10 cellular contexts compared by ENCODE assay signal in genomic region chr7:159026271-159027047, GRCh38.
DNase-seq lines count a peak whose midpoint lies in the region; ATAC-seq, FAIRE-seq and TF ChIP-seq lines count a peak whose summit lies in the region.
"Had no signal": no experiment of that assay in that cellular context is flagged by ENCODE, and none has a peak within 500 bp of the region (broad histone marks: within the 10 kb centered on the region; RNA-seq: fewer than 3 reads in every experiment).

No MANE protein-coding gene starts in this region.

- intact Hi-C loops in sigmoid colon (cut with DNase I) = no loop called here
- intact Hi-C loops in aorta (cut with DNase I) = no loop called here

- H2BK5ac ChIP-seq in H1 (ENCODE audit: low read depth, low read length) = no peak overlapping the region

- H3K9ac ChIP-seq in H1 (replicated peaks in 1 of 4; ENCODE audit: extremely low read depth in 1 of 4, low read depth in 3 of 4, low read length in 3 of 4) = no peak overlapping the region

- no peak overlapping the region for H2BK120ac ChIP-seq in H1 (replicated peaks; ENCODE audit: low read depth, low read length)

- WGBS in H1 (ENCODE audit: extremely low coverage in 1 of 2, insufficient coverage in 1 of 2, insufficient read length in 1 of 2, insufficient replicate concordance in 2 of 2, low coverage in 1 of 2, low lambda C conversion rate in 2 of 2, missing lambda C conversion rate in 1 of 2), 2 experiments = 78% methylated on average over 33 of the region's 33 CpGs; no CpG with 5 or more reads in 1 of the 2 experiments
- WGBS in sigmoid colon, 2 donors = 67 to 69% methylated on average over 33 of the region's 33 CpGs
- 85 to 88% methylated on average over 33 of the region's 33 CpGs for WGBS in aorta, 2 donors

- DNase-seq in activated T-cell treated with anti-CD3 and anti-CD28 coated beads for 48 hours (ENCODE audit: low read depth) (peak; percentile 9), activated T-cell treated with anti-CD3 and anti-CD28 coated beads for 4 hours (no peak), H1 (ENCODE audit: low read depth in 1 of 2, low spot score in 2 of 2) (no peak), sigmoid colon (peak; percentile 67), pons (ENCODE audit: low spot score) (no peak), NCI-H2227 treated with DMSO at 0.1 percent for 48 hours (lab: John Stamatoyannopoulos, UW) (no peak), aorta (no peak)
- peak; percentile 53 for DNase-seq in activated CD8-positive, alpha-beta memory T cell treated with anti-CD3 and anti-CD28 coated beads, Interleukin-2, amount 50 U/mL, for 48 hours
- DNase-seq: NCI-H446 had no signal

- H3K27me3 ChIP-seq in H1 (replicated peaks in 1 of 4; ENCODE audit: control insufficient read depth in 3 of 4, extremely low read depth in 1 of 4, insufficient read depth in 3 of 4, low read length in 3 of 4) = peaks cover 0 to 3% (median 1%) of the 10 kb centered on the region in 4 experiments; a peak in 2 of 7 replicates
- no peaks in the 10 kb centered on the region for H3K27me3 ChIP-seq in sigmoid colon
- no peaks in the 10 kb centered on the region for H3K27me3 ChIP-seq in aorta (ENCODE audit: control insufficient read depth in 1 of 2, insufficient read depth in 2 of 2, low read length in 1 of 2)
- H3K27me3 ChIP-seq: ascending aorta had no signal

- POLR2A ChIA-PET in H1 (lab: Charles Lee; ENCODE audit: partially characterized antibody) = no interaction called here

- no peak overlapping the region for H2AK5ac ChIP-seq in H1 (ENCODE audit: low read depth, low read length)

- no peak overlapping the region for H3K14ac ChIP-seq in H1 (ENCODE audit: insufficient read length)

- TF ChIP-seq CTCF in H1 (IDR thresholded peaks at IDR 0.05; ENCODE audit: control extremely low read depth in 1 of 3, insufficient read depth in 1 of 3, low read depth in 1 of 3, low read length in 3 of 3) (no peak), sigmoid colon (IDR thresholded peaks at IDR 0.05) (no peak)

- H2BK20ac ChIP-seq in H1 (ENCODE audit: low read length) = no peak overlapping the region

- TF ChIP-seq POLR2A in H1 (IDR thresholded peaks at IDR 0.05; ENCODE audit: control extremely low read depth in 1 of 2, low read depth in 2 of 2, low read length in 2 of 2) (no peak), sigmoid colon (IDR thresholded peaks at IDR 0.05) (no peak)

- peaks cover 11% of the 10 kb centered on the region; the same call in 1 of the 2 replicates for H3K23me2 ChIP-seq in H1 (ENCODE audit: low read depth, low read length)

- H3K79me2 ChIP-seq in H1 (ENCODE audit: control insufficient read depth in 1 of 2, insufficient read depth in 2 of 2, low read length in 2 of 2) = no peaks in the 10 kb centered on the region

- no peak for TF ChIP-seq RAD21 in H1 (IDR thresholded peaks at IDR 0.05 in 1 of 2, conservative IDR thresholded peaks at IDR 0.05 in 1 of 2; ENCODE audit: low read depth in 2 of 2, low read length in 2 of 2)

- H3K9me3 ChIP-seq in H1 (ENCODE audit: insufficient read depth in 2 of 2, low read depth in 1 of 2, low read length in 1 of 2) (no peaks in the 10 kb centered on the region), sigmoid colon (no peaks in the 10 kb centered on the region), aorta (ENCODE audit: control insufficient read depth, low read length) (no peaks in the 10 kb centered on the region)
- H3K9me3 ChIP-seq: ascending aorta had no signal

- CTCF ChIA-PET in H1 (lab: Charles Lee; ENCODE audit: partially characterized antibody) = interaction anchor here (0.8 to 1.6 kb wide), 7 partner anchors 10 to 118 kb away, joined by 3 to 4 read pairs (median 3); partner anchors contain the start of gene VIPR2

- no peak overlapping the region for H3K4ac ChIP-seq in H1 (replicated peaks; ENCODE audit: insufficient read length, low read depth, low read length)

- no peaks in the 10 kb centered on the region for H4K20me1 ChIP-seq in H1 (replicated peaks in 1 of 2; ENCODE audit: control insufficient read depth in 1 of 2, insufficient read depth in 2 of 2, low read length in 2 of 2)

- no peak overlapping the region for H2AFZ ChIP-seq in H1 (ENCODE audit: low read length)

- H3K4me2 ChIP-seq in H1 (ENCODE audit: insufficient read depth in 1 of 2, low read depth in 2 of 2, low read length in 2 of 2) = peak overlapping the region in 1 of 2 experiments; percentile 11; a peak in 1 of 4 replicates

- no peak for ATAC-seq in aorta (ENCODE audit: low FRiP score)

- TF ChIP-seq EP300 in H1 (IDR thresholded peaks at IDR 0.05; ENCODE audit: borderline replicate concordance in 1 of 2, low read depth in 2 of 2, low read length in 2 of 2) (no peak), sigmoid colon (IDR thresholded peaks at IDR 0.05) (no peak)

- no peak overlapping the region for H3K27ac ChIP-seq in H1 (ENCODE audit: low read depth, low read length)
- H3K27ac ChIP-seq in sigmoid colon = no peak overlapping the region
- H3K27ac ChIP-seq in aorta (ENCODE audit: low read depth in 1 of 2, low read length in 2 of 2) = no peak overlapping the region
- H3K27ac ChIP-seq: ascending aorta had no signal

- H3K36me3 ChIP-seq in H1 (ENCODE audit: control insufficient read depth in 2 of 4, insufficient read depth in 4 of 4, low read length in 3 of 4) (no peaks in the 10 kb centered on the region), sigmoid colon (no peaks in the 10 kb centered on the region), aorta (ENCODE audit: control insufficient read depth in 1 of 2, insufficient read depth in 2 of 2, low read length in 1 of 2) (no peaks in the 10 kb centered on the region)
- H3K36me3 ChIP-seq: ascending aorta had no signal

- H3K4me3 ChIP-seq in H1 (ENCODE audit: extremely low read depth in 1 of 4, insufficient read depth in 2 of 4, low read depth in 3 of 4, low read length in 4 of 4) (no peak overlapping the region), sigmoid colon (no peak overlapping the region), aorta (ENCODE audit: low read length in 2 of 2) (no peak overlapping the region)
- H3K4me3 ChIP-seq: ascending aorta had no signal

- H4K91ac ChIP-seq in H1 (replicated peaks; ENCODE audit: insufficient read length, low read length) = no peak overlapping the region

- no peak overlapping the region for H4K5ac ChIP-seq in H1 (ENCODE audit: insufficient read length, low read depth, low read length)

- no peak for FAIRE-seq in H1 (lab: Jason Lieb, UNC)

- 0 out of 2 replicates have a peak, but pooled peaks cover 2% of the 10 kb centered on the region for H3K79me1 ChIP-seq in H1 (ENCODE audit: low read depth, low read length)

- H2BK12ac ChIP-seq in H1 (ENCODE audit: low read depth, low read length) = no peak overlapping the region

- H4K8ac ChIP-seq in H1 (ENCODE audit: extremely low read depth, insufficient read depth, low read length) = 0 out of 2 replicates have a peak overlapping the region, but pooled peaks have one; percentile 64

- no peak overlapping the region for H3K56ac ChIP-seq in H1 (replicated peaks; ENCODE audit: insufficient read length, low read depth, low read length)

- no peak overlapping the region for H3K23ac ChIP-seq in H1 (ENCODE audit: insufficient read length)

- no peak overlapping the region; the same call in 1 of the 2 replicates for H3K18ac ChIP-seq in H1 (ENCODE audit: extremely low read depth, low read length)

- H2BK15ac ChIP-seq in H1 (ENCODE audit: low read length) = no peak overlapping the region

- H3K4me1 ChIP-seq in H1 (replicated peaks in 1 of 4; ENCODE audit: control insufficient read depth in 3 of 4, insufficient read depth in 4 of 4, low read length in 3 of 4) (peaks cover 0 to 12% (median 9%) of the 10 kb centered on the region in 4 experiments; a peak in 4 of 7 replicates), sigmoid colon (peaks cover 0 to 17% (median 10%) of the 10 kb centered on the region in 4 donors), aorta (ENCODE audit: control insufficient read depth in 1 of 2, insufficient read depth in 2 of 2, low read length in 2 of 2) (no peaks in the 10 kb centered on the region)

TF ChIP-seq in H1, 55 proteins besides CTCF, POLR2A, EP300 and RAD21:
- no peak for TF ChIP-seq E2F6 (IDR thresholded peaks at IDR 0.05)
- no peak for TF ChIP-seq KDM1A (IDR thresholded peaks at IDR 0.05; ENCODE audit: borderline replicate concordance, low read length)
- no peak for TF ChIP-seq RNF2 (IDR thresholded peaks at IDR 0.05; ENCODE audit: borderline replicate concordance, low read depth, low read length, missing control alignments, poor library complexity, severe bottlenecking)
- TF ChIP-seq CBX5 (IDR thresholded peaks at IDR 0.05; ENCODE audit: low read depth, low read length) = no peak

Comparison
In these comparisons a context has a peak if more than half of its experiments do, and no peak if none do; other contexts are left out.
1. DNase-seq: peak in activated T-cell treated with anti-CD3 and anti-CD28 coated beads for 48 hours (single experiment), activated CD8-positive, alpha-beta memory T cell treated with anti-CD3 and anti-CD28 coated beads, Interleukin-2, amount 50 U/mL, for 48 hours (single experiment) and sigmoid colon (single experiment); none in activated T-cell treated with anti-CD3 and anti-CD28 coated beads for 4 hours (single experiment), H1 (0 of 2), pons (single experiment), NCI-H2227 treated with DMSO at 0.1 percent for 48 hours (single experiment) and aorta (0 of 2).